14 cellular contexts compared by ENCODE assay signal in genomic region chr5:127838661-127839060, GRCh38.
A peak's percentile ranks its signal among the peaks of the same experiment; 100 is the strongest.
DNase-seq lines count a peak whose midpoint lies in the region; ATAC-seq and TF ChIP-seq lines count a peak whose summit lies in the region.
"Had no signal": no experiment of that assay in that cellular context is flagged by ENCODE, and none has a peak within 500 bp of the region (broad histone marks: within the 10 kb centered on the region; RNA-seq: fewer than 3 reads in every experiment).

No MANE protein-coding gene starts in this region.

- peaks cover 28% of the 10 kb centered on the region for H3K4me1 Mint-ChIP-seq in CD14-positive monocyte
- H3K4me1 Mint-ChIP-seq: CD4-positive, alpha-beta memory T cell; naive thymus-derived CD8-positive, alpha-beta T cell had no signal

- TF ChIP-seq CTCF in CD14-positive monocyte (IDR thresholded peaks at IDR 0.05), result no peak
- TF ChIP-seq CTCF in HCT116 (IDR thresholded peaks at IDR 0.05 in 2 of 3, conservative IDR thresholded peaks at IDR 0.05 in 1 of 3; ENCODE audit: borderline replicate concordance in 1 of 3, insufficient read depth in 1 of 3, low read depth in 2 of 3, low read length in 2 of 3), result no peak
- TF ChIP-seq CTCF in RWPE1 (conservative IDR thresholded peaks at IDR 0.05; ENCODE audit: low read depth), result no peak

- no peaks in the 10 kb centered on the region for H3K36me3 ChIP-seq in HCT116 (ENCODE audit: control insufficient read depth in 1 of 2, insufficient read depth in 2 of 2, low read length in 2 of 2)
- H3K36me3 ChIP-seq: cardiac muscle cell, transverse colon had no signal

- no peak overlapping the region for H3K4me3 Mint-ChIP-seq in CD14-positive monocyte
- H3K4me3 Mint-ChIP-seq: CD4-positive, alpha-beta memory T cell; naive thymus-derived CD8-positive, alpha-beta T cell had no signal

- H3K27ac Mint-ChIP-seq in CD14-positive monocyte, result peak overlapping the region in 4 of 7 donors; percentile 43 to 81 (median 57)
- H3K27ac Mint-ChIP-seq: CD4-positive, alpha-beta memory T cell; naive thymus-derived CD8-positive, alpha-beta T cell had no signal

- no peaks in the 10 kb centered on the region for H3K36me3 Mint-ChIP-seq in CD14-positive monocyte
- H3K36me3 Mint-ChIP-seq: CD4-positive, alpha-beta memory T cell; naive thymus-derived CD8-positive, alpha-beta T cell had no signal

- peak; percentile 49 for DNase-seq in CD14-positive monocyte (ENCODE audit: low spot score)
- no peak for DNase-seq in HCT116 (ENCODE audit: low read depth, low spot score)
- DNase-seq in UCSD-AML1 (lab: John Stamatoyannopoulos, UW; ENCODE audit: unreplicated experiment), result peak; percentile 44
- DNase-seq in iPS-NIHi7 (ENCODE audit: extremely low spot score), result peak; percentile 42
- DNase-seq in NCI-H187 (lab: John Stamatoyannopoulos, UW), result no peak
- no peak for DNase-seq in RWPE1 (ENCODE audit: low spot score)
- DNase-seq in nucleus accumbens (lab: John Stamatoyannopoulos, UW), result no peak
- DNase-seq: CD4-positive, alpha-beta memory T cell; naive thymus-derived CD8-positive, alpha-beta T cell; NCI-H2081 treated with DMSO at 0.1 percent for 48 hours; SW 1271; transverse colon had no signal

- RAD21 ChIA-PET in HCT116 (lab: Charles Lee; ENCODE audit: low non-redundant PET in 1 of 2, low total read pairs in 2 of 2, uncharacterized antibody in 2 of 2, unreplicated experiment in 2 of 2), result no interaction called here

- H3K79me2 ChIP-seq in HCT116 (ENCODE audit: insufficient read depth, low read length), result no peaks in the 10 kb centered on the region

- BruUV-seq in HCT116 (replicated peaks; lab: Mats Ljungman, UMichigan), result no TSS peak

- peaks cover 0 to 2% (median 0%) of the 10 kb centered on the region in 3 donors for H3K27me3 Mint-ChIP-seq in CD14-positive monocyte (ENCODE audit: low read depth in 3 of 3)
- H3K27me3 Mint-ChIP-seq: CD4-positive, alpha-beta memory T cell had no signal

- peak overlapping the region; percentile 5 for H2AFZ ChIP-seq in HCT116 (ENCODE audit: low read depth, low read length, poor library complexity, severe bottlenecking)

- H4K20me1 ChIP-seq in HCT116 (ENCODE audit: insufficient read depth), result no peaks in the 10 kb centered on the region

- POLR2A ChIA-PET in HCT116 (lab: Charles Lee) (no interaction called here), RWPE1 (lab: Yijun Ruan, JAX; ENCODE audit: low non-redundant PET) (no interaction called here)

- no peak overlapping the region for H3K4me2 ChIP-seq in HCT116 (ENCODE audit: low read length)

- no peaks in the 10 kb centered on the region for H3K4me1 ChIP-seq in HCT116 (ENCODE audit: control insufficient read depth in 1 of 2, insufficient read depth in 2 of 2, low read length in 2 of 2)

- no peak for TF ChIP-seq POLR2A in HCT116 (IDR thresholded peaks at IDR 0.05; ENCODE audit: borderline replicate concordance, extremely low read depth, insufficient read depth, insufficient read length)

- no peak for TF ChIP-seq RAD21 in HCT116 (IDR thresholded peaks at IDR 0.05; ENCODE audit: low read depth)

- H3K9ac ChIP-seq in HCT116 (ENCODE audit: low read length), result no peak overlapping the region

- no peak overlapping the region for H3K27ac ChIP-seq in HCT116 (ENCODE audit: low read depth, low read length)
- no peak overlapping the region for H3K27ac ChIP-seq in RWPE1
- H3K27ac ChIP-seq: cardiac muscle cell, transverse colon had no signal

- CTCF ChIA-PET in HCT116 (lab: Charles Lee), result no interaction called here
- CTCF ChIA-PET in RWPE1 (lab: Yijun Ruan, JAX), result no interaction called here

- no peaks in the 10 kb centered on the region for H3K27me3 ChIP-seq in HCT116 (ENCODE audit: insufficient read depth, low read length)
- H3K27me3 ChIP-seq: cardiac muscle cell, transverse colon had no signal

- no peaks in the 10 kb centered on the region for H3K9me2 ChIP-seq in HCT116 (ENCODE audit: insufficient read depth)

- H3K9me3 Mint-ChIP-seq in CD14-positive monocyte, result peaks cover 0 to 7% (median 4%) of the 10 kb centered on the region in 7 donors
- H3K9me3 Mint-ChIP-seq: CD4-positive, alpha-beta memory T cell had no signal

- ATAC-seq in HCT116 (no peak), HG03378 (IDR thresholded peaks at IDR 0.05; ENCODE audit: unreplicated experiment) (no peak)
- ATAC-seq: naive thymus-derived CD8-positive, alpha-beta T cell had no signal

- H3K9me3 ChIP-seq in HCT116 (ENCODE audit: control insufficient read depth in 1 of 2, insufficient read depth in 1 of 2, low read depth in 1 of 2, low read length in 2 of 2), result no peaks in the 10 kb centered on the region
- H3K9me3 ChIP-seq: transverse colon had no signal

- no peak overlapping the region for H3K4me3 ChIP-seq in HCT116 (replicated peaks in 1 of 2; ENCODE audit: low read depth in 1 of 2, low read length in 2 of 2)
- H3K4me3 ChIP-seq: cardiac muscle cell, transverse colon had no signal

- intact Hi-C loops in CD14-positive monocyte (cut with micrococcal nuclease), result no loop called here
- intact Hi-C loops in HCT116 (cut with micrococcal nuclease), result no loop called here

TF ChIP-seq in HCT116, 20 proteins besides CTCF, POLR2A, EP300 and RAD21:
- TF ChIP-seq YY1 (IDR thresholded peaks at IDR 0.05; ENCODE audit: extremely low read depth, insufficient replicate concordance, low read depth, low read length) (no peak), REST (IDR thresholded peaks at IDR 0.05; ENCODE audit: low read depth) (no peak), EGR1 (IDR thresholded peaks at IDR 0.05; ENCODE audit: low read depth) (no peak), TCF7L2 (IDR thresholded peaks at IDR 0.05; ENCODE audit: borderline replicate concordance, extremely low read depth, insufficient read depth, insufficient read length) (no peak), MAX (IDR thresholded peaks at IDR 0.05) (no peak), EZH2 (IDR thresholded peaks at IDR 0.05) (no peak), SRF (IDR thresholded peaks at IDR 0.05; ENCODE audit: low read depth) (no peak), ZBTB33 (IDR thresholded peaks at IDR 0.05; ENCODE audit: extremely low read depth, insufficient replicate concordance, low read length) (no peak), POLR2AphosphoS5 (IDR thresholded peaks at IDR 0.05; ENCODE audit: low read depth, low read length) (no peak), JUND (IDR thresholded peaks at IDR 0.05) (no peak), CEBPB (IDR thresholded peaks at IDR 0.05; ENCODE audit: low read depth) (no peak), CBX3 (IDR thresholded peaks at IDR 0.05; ENCODE audit: low read depth) (no peak), EZH2phosphoT487 (IDR thresholded peaks at IDR 0.05; ENCODE audit: borderline replicate concordance) (no peak)

Comparison
In these comparisons a context has a peak if more than half of its experiments do, and no peak if none do; other contexts are left out.
1. DNase-seq: peak in CD14-positive monocyte (single experiment), UCSD-AML1 (single experiment) and iPS-NIHi7 (single experiment); none in HCT116 (single experiment), NCI-H187 (0 of 2), RWPE1 (single experiment) and nucleus accumbens (0 of 56).